ENCODE assay signal across 8 cellular contexts in genomic region chr11:35615911-35616900, GRCh38. TPM values are rescaled to one million over a fixed set of nuclear protein-coding genes. Genes with fewer than 3 reads are reported as not detected.
DNase-seq lines count a peak whose midpoint lies in the region; ATAC-seq and TF ChIP-seq lines count a peak whose summit lies in the region.

No MANE protein-coding gene starts in this region.

- no peaks in the 10 kb centered on the region for H3K9me3 ChIP-seq in gastrocnemius medialis

- H3K27ac ChIP-seq in gastrocnemius medialis = no peak overlapping the region

- intact Hi-C loops in gastrocnemius medialis (cut with DNase I; ENCODE audit: low total_unique reads) = loop anchor here (1.0 to 10.0 kb wide), 6 partner anchors 207 to 876 kb away; no protein-coding TSS in a partner anchor

- ATAC-seq in gastrocnemius medialis (peak in 1 of 2 donors; percentile 28), HG03432 (IDR thresholded peaks at IDR 0.05; ENCODE audit: unreplicated experiment) (no peak)

- H3K36me3 ChIP-seq in gastrocnemius medialis = no peaks in the 10 kb centered on the region

- no peak for TF ChIP-seq POLR2A in gastrocnemius medialis (IDR thresholded peaks at IDR 0.05)

- peaks cover 9 to 22% of the 10 kb centered on the region in 2 donors for H3K4me1 ChIP-seq in gastrocnemius medialis

- in situ Hi-C loops in gastrocnemius medialis (cut with MboI; ENCODE audit: low sequenced_read_pairs in 4 of 4) = loop anchor here (5.0 to 25.0 kb wide), 9 partner anchors 209 to 871 kb away; no protein-coding TSS in a partner anchor

- TF ChIP-seq CTCF in GM12872 (IDR thresholded peaks at IDR 0.05; ENCODE audit: insufficient read depth, low read depth, low read length) (peak; percentile 38; the same call in 2 of the 3 replicates), WI38 (IDR thresholded peaks at IDR 0.05; ENCODE audit: low read depth, low read length) (peak; percentile 34), gastrocnemius medialis (IDR thresholded peaks at IDR 0.05 in 4 of 5, conservative IDR thresholded peaks at IDR 0.05 in 1 of 5) (peak; percentile 70 to 83 (median 75))

- H3K4me3 ChIP-seq in WI38 (ENCODE audit: low read depth, low read length) (no peak overlapping the region), gastrocnemius medialis (no peak overlapping the region)

- DNase-seq in AML-193 (lab: John Stamatoyannopoulos, UW) (peak; percentile 66), NCI-H2081 treated with DMSO at 0.1 percent for 48 hours (lab: John Stamatoyannopoulos, UW) (peak; percentile 28), germinal center (ENCODE audit: low spot score) (peak; percentile 44), gastrocnemius medialis (no peak)
- no peak for DNase-seq in activated CD8-positive, alpha-beta memory T cell treated with anti-CD3 and anti-CD28 coated beads, Interleukin-2, amount 50 U/mL, for 4 hours

- peaks cover 0 to 3% (median 0%) of the 10 kb centered on the region in 3 donors for H3K27me3 ChIP-seq in gastrocnemius medialis

RNA-seq across cellular contexts. Expression of gene FJX1, which starts 2.1 kb away (rescaled TPM):
- 10 to 100 TPM in 1 of 4 donors, 1 to 10 TPM in 3; 1.5 to 10.8 (median 2.0) TPM for total RNA-seq in gastrocnemius medialis

RNA-seq across cellular contexts. Expression of gene TRIM44, which starts 46.4 kb away (rescaled TPM):
- total RNA-seq in gastrocnemius medialis = 10 to 100 TPM; 25.5 to 30.5 (median 26.2) TPM

Comparison
In these comparisons a context has a peak if more than half of its experiments do, and no peak if none do; other contexts are left out.
1. DNase-seq: peak in AML-193 (2 of 2), NCI-H2081 treated with DMSO at 0.1 percent for 48 hours (single experiment) and germinal center (single experiment); none in gastrocnemius medialis (0 of 2) and activated CD8-positive, alpha-beta memory T cell treated with anti-CD3 and anti-CD28 coated beads, Interleukin-2, amount 50 U/mL, for 4 hours (single experiment).
2. Peak in every context shown above with its lines, with median percentiles within 50 percentile points of each other: CTCF ChIP-seq.